14 cellular contexts compared by ENCODE assay signal in genomic region chr21:43268804-43269186, GRCh38.
DNase-seq lines count a peak whose midpoint lies in the region; ATAC-seq, FAIRE-seq and TF ChIP-seq lines count a peak whose summit lies in the region.
"Had no signal": no experiment of that assay in that cellular context is flagged by ENCODE, and none has a peak within 500 bp of the region (broad histone marks: within the 10 kb centered on the region; RNA-seq: fewer than 3 reads in every experiment).

No MANE protein-coding gene starts in this region.

- no TSS peak for BruUV-seq in K562 (replicated peaks; lab: Mats Ljungman, UMichigan)

- H3K4me2 ChIP-seq in K562 (ENCODE audit: insufficient read depth, low read length) = no peak overlapping the region

- H3K4me3 ChIP-seq in K562 (no peak overlapping the region), left ventricle myocardium inferior (no peak overlapping the region), spleen (no peak overlapping the region)

- H3K27me3 ChIP-seq in K562 (ENCODE audit: control insufficient read depth in 2 of 2, insufficient read depth in 2 of 2, low read length in 2 of 2) (peaks cover 45 to 74% of the 10 kb centered on the region in 2 experiments), left ventricle myocardium inferior (ENCODE audit: low read depth) (peaks cover 21% of the 10 kb centered on the region), spleen (replicated peaks in 1 of 7) (peaks cover 0 to 33% (median 0%) of the 10 kb centered on the region in 7 donors)

- H3K4me1 ChIP-seq in K562 (replicated peaks in 1 of 2; ENCODE audit: control insufficient read depth in 2 of 2, insufficient read depth in 2 of 2, low read length in 2 of 2) = peaks cover 0 to 3% of the 10 kb centered on the region in 2 experiments; a peak in 1 of 5 replicates
- H3K4me1 ChIP-seq in left ventricle myocardium inferior = no peaks in the 10 kb centered on the region
- H3K4me1 ChIP-seq in spleen = no peaks in the 10 kb centered on the region

- no peaks in the 10 kb centered on the region for H3K9me1 ChIP-seq in K562 (ENCODE audit: control insufficient read depth, insufficient read depth, low read length)

- DNase-seq in K562 (ENCODE audit: extremely low read depth in 1 of 4, low spot score in 3 of 4) (no peak), left ventricle myocardium inferior (peak; percentile 0), spleen (peak; percentile 53), SK-N-DZ (ENCODE audit: low spot score) (no peak), Kasumi-1 (lab: John Stamatoyannopoulos, UW) (no peak), SW 1271 (lab: John Stamatoyannopoulos, UW) (no peak)
- DNase-seq: MM.1S, NCI-H1092 treated with DMSO at 0.1 percent for 48 hours, NCI-H2227 treated with DMSO at 0.1 percent for 48 hours, NCI-H524 treated with DMSO at 0.1 percent for 48 hours, SIG-M5 had no signal

- no peak overlapping the region for H3K27ac ChIP-seq in K562 (ENCODE audit: extremely low read depth, low read depth, low read length)
- H3K27ac ChIP-seq in left ventricle myocardium inferior (replicated peaks) = no peak overlapping the region
- H3K27ac ChIP-seq in spleen = no peak overlapping the region

- peak; percentile 6 for TF ChIP-seq CTCF in GM12873 (IDR thresholded peaks at IDR 0.05; ENCODE audit: insufficient read depth, low read depth, low read length, missing control alignments)
- peak in 2 of 3 experiments; percentile 3 to 51; a peak in 2 of 6 replicates for TF ChIP-seq CTCF in K562 (IDR thresholded peaks at IDR 0.05 in 2 of 3, conservative IDR thresholded peaks at IDR 0.05 in 1 of 3; ENCODE audit: insufficient read depth in 2 of 3, low read depth in 1 of 3, low read length in 3 of 3)
- TF ChIP-seq CTCF in left ventricle myocardium inferior (IDR thresholded peaks at IDR 0.05; ENCODE audit: borderline replicate concordance) = no peak
- TF ChIP-seq CTCF in spleen (IDR thresholded peaks at IDR 0.05 in 8 of 11, conservative IDR thresholded peaks at IDR 0.05 in 3 of 11) = no peak

- TF ChIP-seq EP300 in K562 (IDR thresholded peaks at IDR 0.05; ENCODE audit: low read length) = no peak

- FAIRE-seq in K562 (lab: Jason Lieb, UNC) = no peak
- FAIRE-seq: H54, RCC 7860 had no signal

- no peak for TF ChIP-seq RAD21 in K562 (CRISPR knock-in tag; conservative IDR thresholded peaks at IDR 0.05 in 1 of 2, IDR thresholded peaks at IDR 0.05 in 1 of 2)

- WGBS in K562 (ENCODE audit: insufficient coverage, low coverage, missing lambda C conversion rate) = 0% methylated on average over 12 of the region's 12 CpGs
- WGBS in spleen, 5 donors = 82 to 88% (median 86%) methylated on average over 8 to 12 of the region's 12 CpGs

- H3K36me3 ChIP-seq in K562 (ENCODE audit: control insufficient read depth, insufficient read depth, low read length) (no peaks in the 10 kb centered on the region), left ventricle myocardium inferior (no peaks in the 10 kb centered on the region), spleen (no peaks in the 10 kb centered on the region)

- H3K9me3 ChIP-seq in K562 (replicated peaks; ENCODE audit: control insufficient read depth, insufficient read depth, low read depth, low read length) (no peaks in the 10 kb centered on the region), left ventricle myocardium inferior (replicated peaks) (no peaks in the 10 kb centered on the region), spleen (no peaks in the 10 kb centered on the region)

- H3K9ac ChIP-seq in K562 (ENCODE audit: insufficient read depth in 1 of 2, low read depth in 2 of 2, low read length in 2 of 2) = no peak overlapping the region

- ATAC-seq in K562 = no peak

- POLR2A ChIA-PET in K562 (lab: Yijun Ruan, JAX) = interaction anchor here (2.3 kb wide), 1 partner anchor 20 kb away, joined by 6 read pairs; no protein-coding TSS in a partner anchor

- H2AFZ ChIP-seq in K562 (ENCODE audit: low read depth, low read length) = no peak overlapping the region

- peaks cover 4% of the 10 kb centered on the region for H4K20me1 ChIP-seq in K562 (replicated peaks; ENCODE audit: control insufficient read depth, insufficient read depth, low read length)

- no peak for TF ChIP-seq POLR2A in K562 (conservative IDR thresholded peaks at IDR 0.05)
- no peak for TF ChIP-seq POLR2A in spleen (IDR thresholded peaks at IDR 0.05)

- no peaks in the 10 kb centered on the region for H3K79me2 ChIP-seq in K562 (ENCODE audit: control insufficient read depth, insufficient read depth, low read length)

- CTCF ChIA-PET in K562 (lab: Yijun Ruan, JAX; ENCODE audit: low intra/inter-chr PET ratio) = no interaction called here

- intact Hi-C loops in K562 (cut with micrococcal nuclease) (no loop called here), left ventricle myocardium inferior (cut with micrococcal nuclease) (no loop called here), spleen (cut with DNase I; ENCODE audit: low total_unique reads) (no loop called here)

- in situ Hi-C loops in K562 (cut with MboI) = no loop called here

TF ChIP-seq in K562, 482 proteins besides CTCF, POLR2A, EP300 and RAD21:
- TF ChIP-seq, protein P1, sequence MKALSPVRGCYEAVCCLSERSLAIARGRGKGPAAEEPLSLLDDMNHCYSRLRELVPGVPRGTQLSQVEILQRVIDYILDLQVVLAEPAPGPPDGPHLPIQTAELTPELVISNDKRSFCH (CRISPR knock-in tag; IDR thresholded peaks at IDR 0.05) = no peak
- TF ChIP-seq, protein P1 (tag; IDR thresholded peaks at IDR 0.05) = no peak
- TF ChIP-seq CBX3 (IDR thresholded peaks at IDR 0.05; ENCODE audit: borderline replicate concordance in 1 of 2, low read length in 2 of 2) (no peak), RFX5 (IDR thresholded peaks at IDR 0.05; ENCODE audit: low read depth, low read length) (no peak), ZBTB34 (CRISPR knock-in tag; IDR thresholded peaks at IDR 0.05) (no peak), ZNF253 (CRISPR knock-in tag; conservative IDR thresholded peaks at IDR 0.05) (no peak), ZNF143 (CRISPR knock-in tag; IDR thresholded peaks at IDR 0.05) (no peak), ATF2 (CRISPR knock-in tag; IDR thresholded peaks at IDR 0.05) (no peak), NFRKB (IDR thresholded peaks at IDR 0.05; ENCODE audit: low read depth) (no peak), ZNF217 (CRISPR knock-in tag; IDR thresholded peaks at IDR 0.05) (no peak), ZNF133 (CRISPR knock-in tag; IDR thresholded peaks at IDR 0.05) (no peak), TAF7 (tag; IDR thresholded peaks at IDR 0.05) (no peak), NCOA2 (IDR thresholded peaks at IDR 0.05; ENCODE audit: partially characterized antibody in 2 of 2) (no peak), PTTG1 (tag; IDR thresholded peaks at IDR 0.05; ENCODE audit: low read depth) (no peak), TEAD1 (CRISPR knock-in tag; IDR thresholded peaks at IDR 0.05) (no peak)
- TF ChIP-seq, protein P2, sequence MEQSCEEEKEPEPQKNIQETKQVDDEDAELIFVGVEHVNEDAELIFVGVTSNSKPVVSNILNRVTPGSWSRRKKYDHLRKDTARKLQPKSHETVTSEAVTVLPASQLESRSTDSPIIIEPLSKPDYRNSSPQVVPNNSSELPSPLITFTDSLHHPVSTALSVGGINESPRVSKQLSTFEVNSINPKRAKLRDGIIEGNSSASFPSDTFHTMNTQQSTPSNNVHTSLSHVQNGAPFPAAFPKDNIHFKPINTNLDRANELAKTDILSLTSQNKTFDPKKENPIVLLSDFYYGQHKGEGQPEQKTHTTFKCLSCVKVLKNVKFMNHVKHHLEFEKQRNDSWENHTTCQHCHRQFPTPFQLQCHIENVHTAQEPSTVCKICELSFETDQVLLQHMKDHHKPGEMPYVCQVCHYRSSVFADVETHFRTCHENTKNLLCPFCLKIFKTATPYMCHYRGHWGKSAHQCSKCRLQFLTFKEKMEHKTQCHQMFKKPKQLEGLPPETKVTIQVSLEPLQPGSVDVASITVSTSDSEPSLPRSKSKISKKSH (CRISPR knock-in tag; IDR thresholded peaks at IDR 0.05) = no peak

Comparison
In these comparisons a context has a peak if more than half of its experiments do, and no peak if none do; other contexts are left out.
1. CTCF ChIP-seq: peak in GM12873 (single experiment) and K562 (2 of 3); none in left ventricle myocardium inferior (single experiment) and spleen (0 of 11).
2. DNase-seq: peak in left ventricle myocardium inferior (single experiment) and spleen (single experiment); none in K562 (0 of 4), SK-N-DZ (single experiment), Kasumi-1 (0 of 2) and SW 1271 (0 of 2).